Comparison of ENCODE assay signal across 1 cellular context in the genomic region with DNA sequence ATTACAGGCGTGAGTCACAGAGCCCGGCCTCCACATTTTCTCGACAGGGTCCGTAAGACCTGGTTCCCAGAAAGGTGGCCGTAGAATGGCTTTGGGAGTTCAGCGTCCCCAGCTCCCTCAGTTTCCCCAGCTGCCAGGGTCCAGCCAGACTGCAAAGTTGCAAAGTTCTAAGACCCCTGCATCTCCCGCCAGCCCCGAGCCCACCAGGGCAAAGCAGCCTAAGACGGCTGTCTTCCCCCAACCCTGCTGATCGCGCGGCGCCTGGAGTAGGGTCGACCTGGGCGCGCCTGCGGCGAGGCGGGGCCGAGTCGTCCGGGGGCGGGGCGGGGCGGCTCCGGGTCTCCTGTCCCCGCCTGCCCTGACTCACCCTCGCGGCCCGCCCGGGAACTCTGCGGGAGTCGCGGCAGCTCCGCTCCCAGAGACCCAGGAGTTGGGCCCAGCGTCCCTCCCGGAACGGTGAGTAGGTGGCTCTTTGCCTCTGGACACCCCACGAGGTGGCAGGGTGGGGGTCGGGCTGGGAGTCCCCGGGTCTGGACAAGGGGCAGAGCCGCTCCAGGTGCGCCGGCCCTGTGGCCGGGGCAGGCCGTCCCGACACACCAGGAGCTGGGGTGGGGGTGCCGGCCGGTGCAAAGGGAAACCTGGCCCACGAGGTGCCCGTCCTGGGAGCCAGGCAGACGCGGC.
A peak's percentile ranks its signal among the peaks of the same experiment; 100 is the strongest.
TF ChIP-seq lines count a peak whose summit lies in the region.

A gene (plus strand): TSS at position 366 of the 681 bp plus-strand sequence. CDS start 7,094 bp downstream, outside the sequence.

TF ChIP-seq in HepG2, 621 proteins besides CTCF, POLR2A, EP300 and RAD21 (continued from another document and continues in another):
- TF ChIP-seq HIVEP1 (CRISPR knock-in tag; IDR thresholded peaks at IDR 0.05) = peak; percentile 67; the same call in 1 of the 2 replicates
- TF ChIP-seq ZNF354B (CRISPR knock-in tag; IDR thresholded peaks at IDR 0.05) = no peak
- peak; percentile 51; the same call in 1 of the 2 replicates for TF ChIP-seq ZNF235 (CRISPR knock-in tag; IDR thresholded peaks at IDR 0.05; ENCODE audit: borderline replicate concordance)
- TF ChIP-seq, protein P1, sequence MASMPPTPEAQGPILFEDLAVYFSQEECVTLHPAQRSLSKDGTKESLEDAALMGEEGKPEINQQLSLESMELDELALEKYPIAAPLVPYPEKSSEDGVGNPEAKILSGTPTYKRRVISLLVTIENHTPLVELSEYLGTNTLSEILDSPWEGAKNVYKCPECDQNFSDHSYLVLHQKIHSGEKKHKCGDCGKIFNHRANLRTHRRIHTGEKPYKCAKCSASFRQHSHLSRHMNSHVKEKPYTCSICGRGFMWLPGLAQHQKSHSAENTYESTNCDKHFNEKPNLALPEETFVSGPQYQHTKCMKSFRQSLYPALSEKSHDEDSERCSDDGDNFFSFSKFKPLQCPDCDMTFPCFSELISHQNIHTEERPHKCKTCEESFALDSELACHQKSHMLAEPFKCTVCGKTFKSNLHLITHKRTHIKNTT (CRISPR knock-in tag; IDR thresholded peaks at IDR 0.05) = no peak
- no peak for TF ChIP-seq SSRP1 (CRISPR knock-in tag; IDR thresholded peaks at IDR 0.05)
- no peak for TF ChIP-seq ZNF747 (CRISPR knock-in tag; IDR thresholded peaks at IDR 0.05; ENCODE audit: borderline replicate concordance)
- TF ChIP-seq, protein P2, sequence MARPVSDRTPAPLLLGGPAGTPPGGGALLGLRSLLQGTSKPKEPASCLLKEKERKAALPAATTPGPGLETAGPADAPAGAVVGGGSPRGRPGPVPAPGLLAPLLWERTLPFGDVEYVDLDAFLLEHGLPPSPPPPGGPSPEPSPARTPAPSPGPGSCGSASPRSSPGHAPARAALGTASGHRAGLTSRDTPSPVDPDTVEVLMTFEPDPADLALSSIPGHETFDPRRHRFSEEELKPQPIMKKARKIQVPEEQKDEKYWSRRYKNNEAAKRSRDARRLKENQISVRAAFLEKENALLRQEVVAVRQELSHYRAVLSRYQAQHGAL (CRISPR knock-in tag; IDR thresholded peaks at IDR 0.05; ENCODE audit: not compliant biosample characterization) = peak; percentile 36
- no peak for TF ChIP-seq MTA3 (CRISPR knock-in tag; IDR thresholded peaks at IDR 0.05)
- no peak for TF ChIP-seq GZF1 (CRISPR knock-in tag; IDR thresholded peaks at IDR 0.05)
- TF ChIP-seq, protein P3, sequence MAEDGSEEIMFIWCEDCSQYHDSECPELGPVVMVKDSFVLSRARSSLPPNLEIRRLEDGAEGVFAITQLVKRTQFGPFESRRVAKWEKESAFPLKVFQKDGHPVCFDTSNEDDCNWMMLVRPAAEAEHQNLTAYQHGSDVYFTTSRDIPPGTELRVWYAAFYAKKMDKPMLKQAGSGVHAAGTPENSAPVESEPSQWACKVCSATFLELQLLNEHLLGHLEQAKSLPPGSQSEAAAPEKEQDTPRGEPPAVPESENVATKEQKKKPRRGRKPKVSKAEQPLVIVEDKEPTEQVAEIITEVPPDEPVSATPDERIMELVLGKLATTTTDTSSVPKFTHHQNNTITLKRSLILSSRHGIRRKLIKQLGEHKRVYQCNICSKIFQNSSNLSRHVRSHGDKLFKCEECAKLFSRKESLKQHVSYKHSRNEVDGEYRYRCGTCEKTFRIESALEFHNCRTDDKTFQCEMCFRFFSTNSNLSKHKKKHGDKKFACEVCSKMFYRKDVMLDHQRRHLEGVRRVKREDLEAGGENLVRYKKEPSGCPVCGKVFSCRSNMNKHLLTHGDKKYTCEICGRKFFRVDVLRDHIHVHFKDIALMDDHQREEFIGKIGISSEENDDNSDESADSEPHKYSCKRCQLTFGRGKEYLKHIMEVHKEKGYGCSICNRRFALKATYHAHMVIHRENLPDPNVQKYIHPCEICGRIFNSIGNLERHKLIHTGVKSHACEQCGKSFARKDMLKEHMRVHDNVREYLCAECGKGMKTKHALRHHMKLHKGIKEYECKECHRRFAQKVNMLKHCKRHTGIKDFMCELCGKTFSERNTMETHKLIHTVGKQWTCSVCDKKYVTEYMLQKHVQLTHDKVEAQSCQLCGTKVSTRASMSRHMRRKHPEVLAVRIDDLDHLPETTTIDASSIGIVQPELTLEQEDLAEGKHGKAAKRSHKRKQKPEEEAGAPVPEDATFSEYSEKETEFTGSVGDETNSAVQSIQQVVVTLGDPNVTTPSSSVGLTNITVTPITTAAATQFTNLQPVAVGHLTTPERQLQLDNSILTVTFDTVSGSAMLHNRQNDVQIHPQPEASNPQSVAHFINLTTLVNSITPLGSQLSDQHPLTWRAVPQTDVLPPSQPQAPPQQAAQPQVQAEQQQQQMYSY (CRISPR knock-in tag; IDR thresholded peaks at IDR 0.05) = peak; percentile 55; the same call in 1 of the 2 replicates
- TF ChIP-seq, protein P4, sequence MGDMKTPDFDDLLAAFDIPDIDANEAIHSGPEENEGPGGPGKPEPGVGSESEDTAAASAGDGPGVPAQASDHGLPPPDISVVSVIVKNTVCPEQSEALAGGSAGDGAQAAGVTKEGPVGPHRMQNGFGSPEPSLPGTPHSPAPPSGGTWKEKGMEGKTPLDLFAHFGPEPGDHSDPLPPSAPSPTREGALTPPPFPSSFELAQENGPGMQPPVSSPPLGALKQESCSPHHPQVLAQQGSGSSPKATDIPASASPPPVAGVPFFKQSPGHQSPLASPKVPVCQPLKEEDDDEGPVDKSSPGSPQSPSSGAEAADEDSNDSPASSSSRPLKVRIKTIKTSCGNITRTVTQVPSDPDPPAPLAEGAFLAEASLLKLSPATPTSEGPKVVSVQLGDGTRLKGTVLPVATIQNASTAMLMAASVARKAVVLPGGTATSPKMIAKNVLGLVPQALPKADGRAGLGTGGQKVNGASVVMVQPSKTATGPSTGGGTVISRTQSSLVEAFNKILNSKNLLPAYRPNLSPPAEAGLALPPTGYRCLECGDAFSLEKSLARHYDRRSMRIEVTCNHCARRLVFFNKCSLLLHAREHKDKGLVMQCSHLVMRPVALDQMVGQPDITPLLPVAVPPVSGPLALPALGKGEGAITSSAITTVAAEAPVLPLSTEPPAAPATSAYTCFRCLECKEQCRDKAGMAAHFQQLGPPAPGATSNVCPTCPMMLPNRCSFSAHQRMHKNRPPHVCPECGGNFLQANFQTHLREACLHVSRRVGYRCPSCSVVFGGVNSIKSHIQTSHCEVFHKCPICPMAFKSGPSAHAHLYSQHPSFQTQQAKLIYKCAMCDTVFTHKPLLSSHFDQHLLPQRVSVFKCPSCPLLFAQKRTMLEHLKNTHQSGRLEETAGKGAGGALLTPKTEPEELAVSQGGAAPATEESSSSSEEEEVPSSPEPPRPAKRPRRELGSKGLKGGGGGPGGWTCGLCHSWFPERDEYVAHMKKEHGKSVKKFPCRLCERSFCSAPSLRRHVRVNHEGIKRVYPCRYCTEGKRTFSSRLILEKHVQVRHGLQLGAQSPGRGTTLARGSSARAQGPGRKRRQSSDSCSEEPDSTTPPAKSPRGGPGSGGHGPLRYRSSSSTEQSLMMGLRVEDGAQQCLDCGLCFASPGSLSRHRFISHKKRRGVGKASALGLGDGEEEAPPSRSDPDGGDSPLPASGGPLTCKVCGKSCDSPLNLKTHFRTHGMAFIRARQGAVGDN (CRISPR knock-in tag; IDR thresholded peaks at IDR 0.05) = peak; percentile 81
- TF ChIP-seq, protein P5, sequence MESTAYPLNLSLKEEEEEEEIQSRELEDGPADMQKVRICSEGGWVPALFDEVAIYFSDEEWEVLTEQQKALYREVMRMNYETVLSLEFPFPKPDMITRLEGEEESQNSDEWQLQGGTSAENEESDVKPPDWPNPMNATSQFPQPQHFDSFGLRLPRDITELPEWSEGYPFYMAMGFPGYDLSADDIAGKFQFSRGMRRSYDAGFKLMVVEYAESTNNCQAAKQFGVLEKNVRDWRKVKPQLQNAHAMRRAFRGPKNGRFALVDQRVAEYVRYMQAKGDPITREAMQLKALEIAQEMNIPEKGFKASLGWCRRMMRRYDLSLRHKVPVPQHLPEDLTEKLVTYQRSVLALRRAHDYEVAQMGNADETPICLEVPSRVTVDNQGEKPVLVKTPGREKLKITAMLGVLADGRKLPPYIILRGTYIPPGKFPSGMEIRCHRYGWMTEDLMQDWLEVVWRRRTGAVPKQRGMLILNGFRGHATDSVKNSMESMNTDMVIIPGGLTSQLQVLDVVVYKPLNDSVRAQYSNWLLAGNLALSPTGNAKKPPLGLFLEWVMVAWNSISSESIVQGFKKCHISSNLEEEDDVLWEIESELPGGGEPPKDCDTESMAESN (CRISPR knock-in tag; conservative IDR thresholded peaks at IDR 0.05) = peak; percentile 64; the same call in 1 of the 2 replicates
- TF ChIP-seq, protein P6, sequence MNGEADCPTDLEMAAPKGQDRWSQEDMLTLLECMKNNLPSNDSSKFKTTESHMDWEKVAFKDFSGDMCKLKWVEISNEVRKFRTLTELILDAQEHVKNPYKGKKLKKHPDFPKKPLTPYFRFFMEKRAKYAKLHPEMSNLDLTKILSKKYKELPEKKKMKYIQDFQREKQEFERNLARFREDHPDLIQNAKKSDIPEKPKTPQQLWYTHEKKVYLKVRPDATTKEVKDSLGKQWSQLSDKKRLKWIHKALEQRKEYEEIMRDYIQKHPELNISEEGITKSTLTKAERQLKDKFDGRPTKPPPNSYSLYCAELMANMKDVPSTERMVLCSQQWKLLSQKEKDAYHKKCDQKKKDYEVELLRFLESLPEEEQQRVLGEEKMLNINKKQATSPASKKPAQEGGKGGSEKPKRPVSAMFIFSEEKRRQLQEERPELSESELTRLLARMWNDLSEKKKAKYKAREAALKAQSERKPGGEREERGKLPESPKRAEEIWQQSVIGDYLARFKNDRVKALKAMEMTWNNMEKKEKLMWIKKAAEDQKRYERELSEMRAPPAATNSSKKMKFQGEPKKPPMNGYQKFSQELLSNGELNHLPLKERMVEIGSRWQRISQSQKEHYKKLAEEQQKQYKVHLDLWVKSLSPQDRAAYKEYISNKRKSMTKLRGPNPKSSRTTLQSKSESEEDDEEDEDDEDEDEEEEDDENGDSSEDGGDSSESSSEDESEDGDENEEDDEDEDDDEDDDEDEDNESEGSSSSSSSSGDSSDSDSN (CRISPR knock-in tag; IDR thresholded peaks at IDR 0.05) = peak; percentile 84
- TF ChIP-seq, protein P7, sequence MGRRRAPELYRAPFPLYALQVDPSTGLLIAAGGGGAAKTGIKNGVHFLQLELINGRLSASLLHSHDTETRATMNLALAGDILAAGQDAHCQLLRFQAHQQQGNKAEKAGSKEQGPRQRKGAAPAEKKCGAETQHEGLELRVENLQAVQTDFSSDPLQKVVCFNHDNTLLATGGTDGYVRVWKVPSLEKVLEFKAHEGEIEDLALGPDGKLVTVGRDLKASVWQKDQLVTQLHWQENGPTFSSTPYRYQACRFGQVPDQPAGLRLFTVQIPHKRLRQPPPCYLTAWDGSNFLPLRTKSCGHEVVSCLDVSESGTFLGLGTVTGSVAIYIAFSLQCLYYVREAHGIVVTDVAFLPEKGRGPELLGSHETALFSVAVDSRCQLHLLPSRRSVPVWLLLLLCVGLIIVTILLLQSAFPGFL (CRISPR knock-in tag; IDR thresholded peaks at IDR 0.05) = no peak
- TF ChIP-seq ZNF792 (CRISPR knock-in tag; IDR thresholded peaks at IDR 0.05) = 0 out of 2 replicates have a peak, but pooled peaks have one; percentile 38
- TF ChIP-seq ZNF460 (CRISPR knock-in tag; IDR thresholded peaks at IDR 0.05; ENCODE audit: borderline replicate concordance) = no peak
- 0 out of 2 replicates have a peak, but pooled peaks have one; percentile 26 for TF ChIP-seq ETV6 (CRISPR knock-in tag; conservative IDR thresholded peaks at IDR 0.05)
- no peak for TF ChIP-seq PITX1 (CRISPR knock-in tag; IDR thresholded peaks at IDR 0.05)
- TF ChIP-seq DMAP1 (CRISPR knock-in tag; IDR thresholded peaks at IDR 0.05) = peak; percentile 63; the same call in 1 of the 2 replicates
- TF ChIP-seq LCORL (IDR thresholded peaks at IDR 0.05) = no peak
- no peak for TF ChIP-seq LCORL (CRISPR knock-in tag; IDR thresholded peaks at IDR 0.05)
- TF ChIP-seq RBFOX2 (IDR thresholded peaks at IDR 0.05; ENCODE audit: low read depth, low read length) = peak; percentile 69
- TF ChIP-seq, protein P8, sequence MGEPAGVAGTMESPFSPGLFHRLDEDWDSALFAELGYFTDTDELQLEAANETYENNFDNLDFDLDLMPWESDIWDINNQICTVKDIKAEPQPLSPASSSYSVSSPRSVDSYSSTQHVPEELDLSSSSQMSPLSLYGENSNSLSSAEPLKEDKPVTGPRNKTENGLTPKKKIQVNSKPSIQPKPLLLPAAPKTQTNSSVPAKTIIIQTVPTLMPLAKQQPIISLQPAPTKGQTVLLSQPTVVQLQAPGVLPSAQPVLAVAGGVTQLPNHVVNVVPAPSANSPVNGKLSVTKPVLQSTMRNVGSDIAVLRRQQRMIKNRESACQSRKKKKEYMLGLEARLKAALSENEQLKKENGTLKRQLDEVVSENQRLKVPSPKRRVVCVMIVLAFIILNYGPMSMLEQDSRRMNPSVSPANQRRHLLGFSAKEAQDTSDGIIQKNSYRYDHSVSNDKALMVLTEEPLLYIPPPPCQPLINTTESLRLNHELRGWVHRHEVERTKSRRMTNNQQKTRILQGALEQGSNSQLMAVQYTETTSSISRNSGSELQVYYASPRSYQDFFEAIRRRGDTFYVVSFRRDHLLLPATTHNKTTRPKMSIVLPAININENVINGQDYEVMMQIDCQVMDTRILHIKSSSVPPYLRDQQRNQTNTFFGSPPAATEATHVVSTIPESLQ (CRISPR knock-in tag; conservative IDR thresholded peaks at IDR 0.05) = no peak
- no peak for TF ChIP-seq RARG (CRISPR knock-in tag; IDR thresholded peaks at IDR 0.05; ENCODE audit: low read depth)
- TF ChIP-seq, protein P9, sequence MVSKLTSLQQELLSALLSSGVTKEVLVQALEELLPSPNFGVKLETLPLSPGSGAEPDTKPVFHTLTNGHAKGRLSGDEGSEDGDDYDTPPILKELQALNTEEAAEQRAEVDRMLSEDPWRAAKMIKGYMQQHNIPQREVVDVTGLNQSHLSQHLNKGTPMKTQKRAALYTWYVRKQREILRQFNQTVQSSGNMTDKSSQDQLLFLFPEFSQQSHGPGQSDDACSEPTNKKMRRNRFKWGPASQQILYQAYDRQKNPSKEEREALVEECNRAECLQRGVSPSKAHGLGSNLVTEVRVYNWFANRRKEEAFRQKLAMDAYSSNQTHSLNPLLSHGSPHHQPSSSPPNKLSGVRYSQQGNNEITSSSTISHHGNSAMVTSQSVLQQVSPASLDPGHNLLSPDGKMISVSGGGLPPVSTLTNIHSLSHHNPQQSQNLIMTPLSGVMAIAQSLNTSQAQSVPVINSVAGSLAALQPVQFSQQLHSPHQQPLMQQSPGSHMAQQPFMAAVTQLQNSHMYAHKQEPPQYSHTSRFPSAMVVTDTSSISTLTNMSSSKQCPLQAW (CRISPR knock-in tag; IDR thresholded peaks at IDR 0.05) = 0 out of 2 replicates have a peak, but pooled peaks have one; percentile 26
- TF ChIP-seq, protein P10, sequence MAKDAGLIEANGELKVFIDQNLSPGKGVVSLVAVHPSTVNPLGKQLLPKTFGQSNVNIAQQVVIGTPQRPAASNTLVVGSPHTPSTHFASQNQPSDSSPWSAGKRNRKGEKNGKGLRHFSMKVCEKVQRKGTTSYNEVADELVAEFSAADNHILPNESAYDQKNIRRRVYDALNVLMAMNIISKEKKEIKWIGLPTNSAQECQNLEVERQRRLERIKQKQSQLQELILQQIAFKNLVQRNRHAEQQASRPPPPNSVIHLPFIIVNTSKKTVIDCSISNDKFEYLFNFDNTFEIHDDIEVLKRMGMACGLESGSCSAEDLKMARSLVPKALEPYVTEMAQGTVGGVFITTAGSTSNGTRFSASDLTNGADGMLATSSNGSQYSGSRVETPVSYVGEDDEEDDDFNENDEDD (CRISPR knock-in tag; IDR thresholded peaks at IDR 0.05; ENCODE audit: borderline replicate concordance) = no peak
- peak; percentile 91 for TF ChIP-seq ZFX (CRISPR knock-in tag; IDR thresholded peaks at IDR 0.05; ENCODE audit: low read depth)
- peak; percentile 42; the same call in 1 of the 2 replicates for TF ChIP-seq ZNF121 (CRISPR knock-in tag; IDR thresholded peaks at IDR 0.05)
- TF ChIP-seq ZNF335 (CRISPR knock-in tag; IDR thresholded peaks at IDR 0.05) = peak; percentile 21; the same call in 1 of the 2 replicates
- 0 out of 2 replicates have a peak, but pooled peaks have one; percentile 31 for TF ChIP-seq PHF20 (CRISPR knock-in tag; IDR thresholded peaks at IDR 0.05)
- TF ChIP-seq SETDB1 (CRISPR knock-in tag; IDR thresholded peaks at IDR 0.05; ENCODE audit: borderline replicate concordance) = no peak
- TF ChIP-seq, protein P11, sequence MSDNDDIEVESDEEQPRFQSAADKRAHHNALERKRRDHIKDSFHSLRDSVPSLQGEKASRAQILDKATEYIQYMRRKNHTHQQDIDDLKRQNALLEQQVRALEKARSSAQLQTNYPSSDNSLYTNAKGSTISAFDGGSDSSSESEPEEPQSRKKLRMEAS (IDR thresholded peaks at IDR 0.05) = peak; percentile 59; the same call in 1 of the 2 replicates
